ENCODE assay signal across 1 cellular context in the genomic region with DNA sequence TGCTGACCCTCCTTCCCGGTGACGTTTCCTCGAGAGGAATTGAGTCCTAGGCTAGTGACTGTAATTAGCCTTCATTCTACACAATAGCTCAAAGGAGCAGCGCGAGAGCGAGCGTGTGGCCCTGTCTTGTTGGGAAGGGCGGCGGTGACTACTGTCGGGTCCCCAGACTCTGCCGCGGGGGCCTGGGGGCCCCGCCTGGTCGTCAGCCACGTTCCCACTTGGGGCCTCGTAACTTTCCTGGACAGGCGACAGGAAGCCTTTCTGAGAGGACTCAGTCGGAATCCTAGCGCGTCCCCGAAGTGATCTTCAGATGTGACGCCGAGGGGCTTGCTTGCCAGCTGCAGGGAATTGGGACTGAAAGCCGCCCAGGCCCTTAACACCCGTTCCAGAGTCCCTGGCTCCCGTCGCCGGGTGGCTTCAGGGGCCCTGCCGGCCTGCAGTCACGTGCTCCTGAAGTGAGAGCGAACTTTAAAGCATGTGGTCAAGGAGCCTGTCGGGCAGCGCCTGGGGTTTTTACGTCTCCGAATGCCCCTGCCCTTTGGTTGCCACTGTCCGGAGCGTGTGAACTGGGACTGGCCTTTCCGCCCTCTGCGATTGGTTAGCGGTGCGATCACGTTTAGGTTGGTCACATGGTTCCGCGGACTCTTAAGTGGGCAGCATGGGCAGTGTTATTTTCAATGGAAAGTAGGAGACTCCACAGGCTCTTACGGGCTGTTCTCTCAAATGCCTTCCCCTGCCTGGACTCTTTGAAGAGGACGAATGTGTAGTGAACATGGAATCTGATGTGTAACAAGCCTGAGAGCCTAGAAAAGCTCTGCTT.
TF ChIP-seq lines count a peak whose summit lies in the region.

No MANE protein-coding gene starts in this region.

TF ChIP-seq in WTC11, 78 proteins besides CTCF, POLR2A, EP300 and RAD21 (continued from another document and continues in another):
- TF ChIP-seq E2F4 (CRISPR knock-in tag; IDR thresholded peaks at IDR 0.05; ENCODE audit: borderline replicate concordance, low read depth): no peak
- peak; percentile 45; the same call in 1 of the 2 replicates for TF ChIP-seq HMGXB4 (CRISPR knock-in tag; IDR thresholded peaks at IDR 0.05)
- no peak for TF ChIP-seq ZNF232 (CRISPR knock-in tag; IDR thresholded peaks at IDR 0.05)
- no peak for TF ChIP-seq NR2C2 (CRISPR knock-in tag; IDR thresholded peaks at IDR 0.05)
- TF ChIP-seq SP1 (CRISPR knock-in tag; conservative IDR thresholded peaks at IDR 0.05): no peak
- TF ChIP-seq, protein P1, sequence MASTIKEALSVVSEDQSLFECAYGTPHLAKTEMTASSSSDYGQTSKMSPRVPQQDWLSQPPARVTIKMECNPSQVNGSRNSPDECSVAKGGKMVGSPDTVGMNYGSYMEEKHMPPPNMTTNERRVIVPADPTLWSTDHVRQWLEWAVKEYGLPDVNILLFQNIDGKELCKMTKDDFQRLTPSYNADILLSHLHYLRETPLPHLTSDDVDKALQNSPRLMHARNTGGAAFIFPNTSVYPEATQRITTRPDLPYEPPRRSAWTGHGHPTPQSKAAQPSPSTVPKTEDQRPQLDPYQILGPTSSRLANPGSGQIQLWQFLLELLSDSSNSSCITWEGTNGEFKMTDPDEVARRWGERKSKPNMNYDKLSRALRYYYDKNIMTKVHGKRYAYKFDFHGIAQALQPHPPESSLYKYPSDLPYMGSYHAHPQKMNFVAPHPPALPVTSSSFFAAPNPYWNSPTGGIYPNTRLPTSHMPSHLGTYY (CRISPR knock-in tag; IDR thresholded peaks at IDR 0.05): no peak
- no peak for TF ChIP-seq GRHL2 (CRISPR knock-in tag; IDR thresholded peaks at IDR 0.05; ENCODE audit: insufficient replicate concordance, severe bottlenecking)
- TF ChIP-seq NFE2L1 (CRISPR knock-in tag; IDR thresholded peaks at IDR 0.05): no peak
- no peak for TF ChIP-seq TCF7 (CRISPR knock-in tag; IDR thresholded peaks at IDR 0.05; ENCODE audit: low read depth)
- no peak for TF ChIP-seq ZBTB21 (CRISPR knock-in tag; IDR thresholded peaks at IDR 0.05; ENCODE audit: borderline replicate concordance)
- TF ChIP-seq NFYB (CRISPR knock-in tag; conservative IDR thresholded peaks at IDR 0.05; ENCODE audit: low read depth): peak; percentile 43
- TF ChIP-seq MAX (CRISPR knock-in tag; IDR thresholded peaks at IDR 0.05): peak; percentile 94
- no peak for TF ChIP-seq MLX (CRISPR knock-in tag; IDR thresholded peaks at IDR 0.05)
- 0 out of 2 replicates have a peak, but pooled peaks have one; percentile 25 for TF ChIP-seq AFF4 (CRISPR knock-in tag; IDR thresholded peaks at IDR 0.05; ENCODE audit: borderline replicate concordance)
- no peak for TF ChIP-seq JAZF1 (CRISPR knock-in tag; IDR thresholded peaks at IDR 0.05)
- TF ChIP-seq, protein P2, sequence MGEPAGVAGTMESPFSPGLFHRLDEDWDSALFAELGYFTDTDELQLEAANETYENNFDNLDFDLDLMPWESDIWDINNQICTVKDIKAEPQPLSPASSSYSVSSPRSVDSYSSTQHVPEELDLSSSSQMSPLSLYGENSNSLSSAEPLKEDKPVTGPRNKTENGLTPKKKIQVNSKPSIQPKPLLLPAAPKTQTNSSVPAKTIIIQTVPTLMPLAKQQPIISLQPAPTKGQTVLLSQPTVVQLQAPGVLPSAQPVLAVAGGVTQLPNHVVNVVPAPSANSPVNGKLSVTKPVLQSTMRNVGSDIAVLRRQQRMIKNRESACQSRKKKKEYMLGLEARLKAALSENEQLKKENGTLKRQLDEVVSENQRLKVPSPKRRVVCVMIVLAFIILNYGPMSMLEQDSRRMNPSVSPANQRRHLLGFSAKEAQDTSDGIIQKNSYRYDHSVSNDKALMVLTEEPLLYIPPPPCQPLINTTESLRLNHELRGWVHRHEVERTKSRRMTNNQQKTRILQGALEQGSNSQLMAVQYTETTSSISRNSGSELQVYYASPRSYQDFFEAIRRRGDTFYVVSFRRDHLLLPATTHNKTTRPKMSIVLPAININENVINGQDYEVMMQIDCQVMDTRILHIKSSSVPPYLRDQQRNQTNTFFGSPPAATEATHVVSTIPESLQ (CRISPR knock-in tag; IDR thresholded peaks at IDR 0.05): no peak
- no peak for TF ChIP-seq FOXJ3 (CRISPR knock-in tag; IDR thresholded peaks at IDR 0.05; ENCODE audit: borderline replicate concordance)
- no peak for TF ChIP-seq TEAD4 (CRISPR knock-in tag; IDR thresholded peaks at IDR 0.05)
- peak; percentile 90 for TF ChIP-seq ETV6 (CRISPR knock-in tag; IDR thresholded peaks at IDR 0.05)
- no peak for TF ChIP-seq OVOL2 (CRISPR knock-in tag; IDR thresholded peaks at IDR 0.05; ENCODE audit: borderline replicate concordance)
- no peak for TF ChIP-seq SMAD4 (CRISPR knock-in tag; IDR thresholded peaks at IDR 0.05)
- TF ChIP-seq JUN (CRISPR knock-in tag; IDR thresholded peaks at IDR 0.05): no peak
- no peak for TF ChIP-seq ESRRA (CRISPR knock-in tag; IDR thresholded peaks at IDR 0.05; ENCODE audit: borderline replicate concordance)
- TF ChIP-seq, protein P3, sequence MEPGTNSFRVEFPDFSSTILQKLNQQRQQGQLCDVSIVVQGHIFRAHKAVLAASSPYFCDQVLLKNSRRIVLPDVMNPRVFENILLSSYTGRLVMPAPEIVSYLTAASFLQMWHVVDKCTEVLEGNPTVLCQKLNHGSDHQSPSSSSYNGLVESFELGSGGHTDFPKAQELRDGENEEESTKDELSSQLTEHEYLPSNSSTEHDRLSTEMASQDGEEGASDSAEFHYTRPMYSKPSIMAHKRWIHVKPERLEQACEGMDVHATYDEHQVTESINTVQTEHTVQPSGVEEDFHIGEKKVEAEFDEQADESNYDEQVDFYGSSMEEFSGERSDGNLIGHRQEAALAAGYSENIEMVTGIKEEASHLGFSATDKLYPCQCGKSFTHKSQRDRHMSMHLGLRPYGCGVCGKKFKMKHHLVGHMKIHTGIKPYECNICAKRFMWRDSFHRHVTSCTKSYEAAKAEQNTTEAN (CRISPR knock-in tag; IDR thresholded peaks at IDR 0.05): no peak
- TF ChIP-seq, protein P4, sequence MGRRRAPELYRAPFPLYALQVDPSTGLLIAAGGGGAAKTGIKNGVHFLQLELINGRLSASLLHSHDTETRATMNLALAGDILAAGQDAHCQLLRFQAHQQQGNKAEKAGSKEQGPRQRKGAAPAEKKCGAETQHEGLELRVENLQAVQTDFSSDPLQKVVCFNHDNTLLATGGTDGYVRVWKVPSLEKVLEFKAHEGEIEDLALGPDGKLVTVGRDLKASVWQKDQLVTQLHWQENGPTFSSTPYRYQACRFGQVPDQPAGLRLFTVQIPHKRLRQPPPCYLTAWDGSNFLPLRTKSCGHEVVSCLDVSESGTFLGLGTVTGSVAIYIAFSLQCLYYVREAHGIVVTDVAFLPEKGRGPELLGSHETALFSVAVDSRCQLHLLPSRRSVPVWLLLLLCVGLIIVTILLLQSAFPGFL (CRISPR knock-in tag; IDR thresholded peaks at IDR 0.05; ENCODE audit: borderline replicate concordance): no peak
- no peak for TF ChIP-seq FOXK1 (CRISPR knock-in tag; IDR thresholded peaks at IDR 0.05)
- peak; percentile 54; the same call in 1 of the 2 replicates for TF ChIP-seq ARID4B (CRISPR knock-in tag; IDR thresholded peaks at IDR 0.05; ENCODE audit: borderline replicate concordance)
- TF ChIP-seq ZNF263 (CRISPR knock-in tag; IDR thresholded peaks at IDR 0.05; ENCODE audit: low read depth): no peak
- no peak for TF ChIP-seq NR3C1 (CRISPR knock-in tag; conservative IDR thresholded peaks at IDR 0.05; ENCODE audit: low read depth)
- TF ChIP-seq GABPB1 (CRISPR knock-in tag; IDR thresholded peaks at IDR 0.05): 0 out of 2 replicates have a peak, but pooled peaks have one; percentile 30
- TF ChIP-seq, protein P5, sequence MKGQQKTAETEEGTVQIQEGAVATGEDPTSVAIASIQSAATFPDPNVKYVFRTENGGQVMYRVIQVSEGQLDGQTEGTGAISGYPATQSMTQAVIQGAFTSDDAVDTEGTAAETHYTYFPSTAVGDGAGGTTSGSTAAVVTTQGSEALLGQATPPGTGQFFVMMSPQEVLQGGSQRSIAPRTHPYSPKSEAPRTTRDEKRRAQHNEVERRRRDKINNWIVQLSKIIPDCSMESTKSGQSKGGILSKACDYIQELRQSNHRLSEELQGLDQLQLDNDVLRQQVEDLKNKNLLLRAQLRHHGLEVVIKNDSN (CRISPR knock-in tag; IDR thresholded peaks at IDR 0.05): peak; percentile 89
- no peak for TF ChIP-seq MXD4 (CRISPR knock-in tag; IDR thresholded peaks at IDR 0.05; ENCODE audit: borderline replicate concordance)
- no peak for TF ChIP-seq ZNF121 (CRISPR knock-in tag; IDR thresholded peaks at IDR 0.05)
- TF ChIP-seq RORB (CRISPR knock-in tag; IDR thresholded peaks at IDR 0.05): no peak
